ENCODE assay signal across 24 cellular contexts in genomic region chr14:103453791-103454190, GRCh38.
"Had no signal": no experiment of that assay in that cellular context is flagged by ENCODE, and none has a peak within 500 bp of the region (broad histone marks: within the 10 kb centered on the region; RNA-seq: fewer than 3 reads in every experiment).

No MANE protein-coding gene starts in this region.

- H3K4me3 ChIP-seq: cardiac muscle cell, Peyer's patch, SJCRH30 had no signal

- ATAC-seq: activated CD4-positive, CD25-positive, alpha-beta regulatory T cell treated with anti-CD3 and anti-CD28 coated beads, Interleukin-2, amount 50 U/mL, for 24 hours had no signal

- H3K9ac ChIP-seq: SK-N-SH had no signal

- H3K27me3 Mint-ChIP-seq: activated naive CD4-positive, alpha-beta T cell treated with anti-CD3 and anti-CD28 coated beads, Interleukin-2, amount 10 ng/mL, durations not matched to agents 7 days and 5 days; activated naive CD8-positive, alpha-beta T cell treated with anti-CD3 and anti-CD28 coated beads for 36 hours had no signal

- H3K4me3 Mint-ChIP-seq: activated naive CD4-positive, alpha-beta T cell treated with anti-CD3 and anti-CD28 coated beads, Interleukin-2, amount 10 ng/mL, durations not matched to agents 7 days and 5 days; activated naive CD8-positive, alpha-beta T cell treated with anti-CD3 and anti-CD28 coated beads for 36 hours had no signal

- DNase-seq: activated CD4-positive, alpha-beta T cell treated with anti-CD3 and anti-CD28 coated beads for 4 hours; activated CD8-positive, alpha-beta memory T cell treated with anti-CD3 and anti-CD28 coated beads for 24 hours; activated gamma-delta T cell treated with Interleukin-2 at 50 U/mL for 16 hours; activated naive CD4-positive, alpha-beta T cell treated with anti-CD3 and anti-CD28 coated beads, Interleukin-2, amount 10 ng/mL, durations not matched to agents 7 days and 5 days; activated naive CD8-positive, alpha-beta T cell treated with anti-CD3 and anti-CD28 coated beads for 36 hours; activated T-cell treated with anti-CD3 and anti-CD28 coated beads, Interleukin-2, amount 50 U/mL, for 48 hours; brain microvascular endothelial cell; KBM-7; NCI-H1048; NCI-H146; NCI-H187 treated with DMSO at 0.1 percent for 48 hours; NCI-H2081 treated with DMSO at 0.1 percent for 48 hours; NCI-H446; NCI-H526; Peyer's patch; Right ventricle myocardium superior; SJCRH30; SK-N-SH; T-helper 1 cell had no signal

- H3K4me2 ChIP-seq: SK-N-SH had no signal

- H3K27me3 ChIP-seq: brain microvascular endothelial cell, cardiac muscle cell, Peyer's patch, SJCRH30 had no signal

- H3K4me1 ChIP-seq: SJCRH30 had no signal

- H3K9me3 Mint-ChIP-seq: activated naive CD4-positive, alpha-beta T cell treated with anti-CD3 and anti-CD28 coated beads, Interleukin-2, amount 10 ng/mL, durations not matched to agents 7 days and 5 days; activated naive CD8-positive, alpha-beta T cell treated with anti-CD3 and anti-CD28 coated beads for 36 hours; activated T-helper 2 cell treated with anti-CD3 and anti-CD28 coated beads, Interferon-gamma antibody, Interleukin-2, Interleukin-4, amounts not matched to agents 10 μg/mL and 5 μg/mL and 100 μg/mL, durations not matched to agents 14 hours and 24 hours and 36 hours had no signal

- H3K9me3 ChIP-seq: Peyer's patch, SJCRH30, SK-N-SH had no signal

- H3K27ac ChIP-seq: brain microvascular endothelial cell, cardiac muscle cell, Peyer's patch, RWPE1, SJCRH30, VCaP had no signal

- H3K27ac Mint-ChIP-seq: activated naive CD4-positive, alpha-beta T cell treated with anti-CD3 and anti-CD28 coated beads, Interleukin-2, amount 10 ng/mL, durations not matched to agents 7 days and 5 days; activated naive CD8-positive, alpha-beta T cell treated with anti-CD3 and anti-CD28 coated beads for 36 hours; activated T-helper 2 cell treated with anti-CD3 and anti-CD28 coated beads, Interferon-gamma antibody, Interleukin-2, Interleukin-4, amounts not matched to agents 10 μg/mL and 5 μg/mL and 100 μg/mL, durations not matched to agents 14 hours and 24 hours and 36 hours had no signal
